6 cellular contexts compared by ENCODE assay signal in genomic region chr5:140664018-140664352, GRCh38. TPM values are rescaled to one million over a fixed set of nuclear protein-coding genes. Genes with fewer than 3 reads are reported as not detected.
DNase-seq lines count a peak whose midpoint lies in the region; ATAC-seq and TF ChIP-seq lines count a peak whose summit lies in the region.

No MANE protein-coding gene starts in this region.

- no peaks in the 10 kb centered on the region for H3K27me3 ChIP-seq in body of pancreas

- ATAC-seq in GM21619 (IDR thresholded peaks at IDR 0.05; ENCODE audit: unreplicated experiment) (peak; percentile 3), body of pancreas (no peak), GM19452 (IDR thresholded peaks at IDR 0.05; ENCODE audit: unreplicated experiment) (no peak)
- ATAC-seq in natural killer cell treated with Interleukin-12 subunit alpha and Interleukin-12 subunit beta and Interleukin-15 and Interleukin-18, amount 100 ng/mL, for 72 hours, result no peak

- peak overlapping the region; percentile 95 to 99 for H3K27ac Mint-ChIP-seq in natural killer cell treated with Interleukin-12 subunit alpha and Interleukin-12 subunit beta and Interleukin-15 and Interleukin-18, amount 100 ng/mL, for 72 hours

- WGBS in body of pancreas, 2 donors, result 13 to 14% methylated on average over 19 of the region's 19 CpGs

- H3K9me3 Mint-ChIP-seq in natural killer cell treated with Interleukin-12 subunit alpha and Interleukin-12 subunit beta and Interleukin-15 and Interleukin-18, amount 100 ng/mL, for 72 hours, result no peaks in the 10 kb centered on the region

- intact Hi-C loops in body of pancreas (cut with DNase I), result no loop called here

- peaks cover 31% of the 10 kb centered on the region for H3K4me1 ChIP-seq in body of pancreas

- H3K27ac ChIP-seq in body of pancreas, result peak overlapping the region; percentile 82 to 99 (median 94)

- peak overlapping the region; percentile 99 for H3K4me3 Mint-ChIP-seq in natural killer cell treated with Interleukin-12 subunit alpha and Interleukin-12 subunit beta and Interleukin-15 and Interleukin-18, amount 100 ng/mL, for 72 hours

- H3K36me3 Mint-ChIP-seq in natural killer cell treated with Interleukin-12 subunit alpha and Interleukin-12 subunit beta and Interleukin-15 and Interleukin-18, amount 100 ng/mL, for 72 hours, result peaks cover 45% of the 10 kb centered on the region

- no peak for TF ChIP-seq POLR2A in body of pancreas (IDR thresholded peaks at IDR 0.05)

- H3K36me3 ChIP-seq in body of pancreas (replicated peaks in 1 of 2; ENCODE audit: insufficient read depth in 1 of 2, low read depth in 2 of 2), result peaks cover 7 to 25% of the 10 kb centered on the region in 2 donors

- peaks cover 29 to 35% of the 10 kb centered on the region in 2 donors for H3K4me1 Mint-ChIP-seq in natural killer cell treated with Interleukin-12 subunit alpha and Interleukin-12 subunit beta and Interleukin-15 and Interleukin-18, amount 100 ng/mL, for 72 hours (ENCODE audit: low read depth in 2 of 2)

- H3K4me3 ChIP-seq in body of pancreas, result peak overlapping the region; percentile 40 to 79

- no peaks in the 10 kb centered on the region for H3K9me3 ChIP-seq in body of pancreas

- no peaks in the 10 kb centered on the region for H3K27me3 Mint-ChIP-seq in natural killer cell treated with Interleukin-12 subunit alpha and Interleukin-12 subunit beta and Interleukin-15 and Interleukin-18, amount 100 ng/mL, for 72 hours

- DNase-seq in body of pancreas (no peak), NCI-H526 (lab: John Stamatoyannopoulos, UW) (no peak), NOMO-1 (lab: John Stamatoyannopoulos, UW; ENCODE audit: unreplicated experiment in 2 of 2) (no peak)
- DNase-seq in natural killer cell treated with Interleukin-12 subunit alpha and Interleukin-12 subunit beta and Interleukin-15 and Interleukin-18, amount 100 ng/mL, for 72 hours (ENCODE audit: low spot score), result no peak

- TF ChIP-seq CTCF in body of pancreas (IDR thresholded peaks at IDR 0.05), result no peak

RNA-seq across cellular contexts. Expression of gene WDR55, which starts 0.7 kb away (rescaled TPM):
- 10 to 100 TPM; 14.5 to 16.1 TPM for total RNA-seq in body of pancreas
- total RNA-seq in natural killer cell treated with Interleukin-12 subunit alpha and Interleukin-12 subunit beta and Interleukin-15 and Interleukin-18, amount 100 ng/mL, for 72 hours, result 10 to 100 TPM; 43.7 to 52.7 TPM

RNA-seq across cellular contexts. Expression of gene DND1, which starts 9.4 kb away (rescaled TPM):
- 1 to 10 TPM; 1.8 to 2.6 TPM for total RNA-seq in body of pancreas
- total RNA-seq in natural killer cell treated with Interleukin-12 subunit alpha and Interleukin-12 subunit beta and Interleukin-15 and Interleukin-18, amount 100 ng/mL, for 72 hours, result 1 to 10 TPM; 3.3 to 7.8 TPM

RNA-seq across cellular contexts. Expression of gene IK, which starts 16.4 kb away (rescaled TPM):
- 100 to 1,000 TPM in 1 of 2 donors, 10 to 100 TPM in 1; 62.6 to 134 TPM for total RNA-seq in body of pancreas
- 10 to 100 TPM; 78.9 to 93.2 TPM for total RNA-seq in natural killer cell treated with Interleukin-12 subunit alpha and Interleukin-12 subunit beta and Interleukin-15 and Interleukin-18, amount 100 ng/mL, for 72 hours

RNA-seq across cellular contexts. Expression of gene NDUFA2, which starts 16.6 kb away (rescaled TPM):
- 10 to 100 TPM; 36.6 to 46.1 TPM for total RNA-seq in body of pancreas
- 10 to 100 TPM; 56.2 to 56.8 TPM for total RNA-seq in natural killer cell treated with Interleukin-12 subunit alpha and Interleukin-12 subunit beta and Interleukin-15 and Interleukin-18, amount 100 ng/mL, for 72 hours

RNA-seq across cellular contexts. Expression of gene TMCO6, which starts 24.7 kb away (rescaled TPM):
- 10 to 100 TPM; 14.5 to 58.7 TPM for total RNA-seq in body of pancreas
- 10 to 100 TPM; 11.6 to 30.3 TPM for total RNA-seq in natural killer cell treated with Interleukin-12 subunit alpha and Interleukin-12 subunit beta and Interleukin-15 and Interleukin-18, amount 100 ng/mL, for 72 hours
